Comparison of ENCODE assay signal across 9 cellular contexts in the genomic region with DNA sequence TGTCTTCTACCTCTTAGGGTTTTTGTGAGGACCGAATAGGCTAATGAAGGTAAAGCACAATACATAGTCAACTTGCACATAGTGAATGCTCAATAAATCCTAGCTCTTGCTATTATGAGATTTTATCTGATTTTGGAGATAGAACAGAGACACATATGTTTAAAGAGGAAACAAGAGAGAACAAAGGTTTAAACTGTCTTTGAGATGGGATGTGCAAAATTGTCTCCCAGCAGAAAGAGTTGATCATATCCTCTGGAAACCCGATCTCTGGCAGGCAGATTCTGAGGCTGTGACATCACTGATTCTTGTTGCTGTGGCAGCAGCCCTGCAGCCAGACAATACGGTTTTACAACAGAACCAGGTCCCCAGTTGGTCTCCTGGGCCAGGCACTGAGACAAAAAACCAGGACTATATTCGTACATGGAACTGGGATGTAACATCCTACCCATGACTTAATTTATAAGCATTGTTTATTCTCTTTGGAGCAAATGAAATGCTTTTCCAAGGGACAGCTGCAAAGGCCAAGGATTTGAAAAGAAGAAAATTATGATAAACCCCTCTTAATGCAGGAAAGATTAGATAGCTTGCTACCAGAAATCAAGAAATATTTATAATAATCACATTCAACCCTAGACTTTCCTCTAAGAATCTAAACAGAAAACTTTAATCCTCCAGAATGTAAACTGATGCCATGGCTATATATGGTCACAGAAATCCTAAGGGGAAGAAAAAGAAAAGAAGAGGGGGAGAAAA.
DNase-seq lines count a peak whose midpoint lies in the region; ATAC-seq and TF ChIP-seq lines count a peak whose summit lies in the region.
"Had no signal": no experiment of that assay in that cellular context is flagged by ENCODE, and none has a peak within 500 bp of the region (broad histone marks: within the 10 kb centered on the region; RNA-seq: fewer than 3 reads in every experiment).

No MANE protein-coding gene starts in this region.

- H3K27me3 ChIP-seq in GM23248 (replicated peaks; ENCODE audit: insufficient read depth) (no peaks in the 10 kb centered on the region), RWPE2 (ENCODE audit: insufficient read depth, poor library complexity, severe bottlenecking) (no peaks in the 10 kb centered on the region), foreskin keratinocyte (no peaks in the 10 kb centered on the region), trophoblast cell (ENCODE audit: insufficient read depth, low read length) (no peaks in the 10 kb centered on the region)

- no peak overlapping the region for H4K8ac ChIP-seq in trophoblast cell (ENCODE audit: low read depth, low read length)

- H4K91ac ChIP-seq in trophoblast cell (ENCODE audit: low read depth, low read length), result no peak overlapping the region

- no peak overlapping the region for H3K14ac ChIP-seq in trophoblast cell (ENCODE audit: low read length)

- H2BK120ac ChIP-seq in trophoblast cell (ENCODE audit: insufficient read depth, low read length, poor library complexity), result no peak overlapping the region

- WGBS in GM23248 (ENCODE audit: low coverage in 1 of 2, low lambda C conversion rate in 2 of 2, missing lambda C conversion rate in 2 of 2), 2 experiments, result 25 to 27% methylated on average over 4 of the region's 4 CpGs
- no CpG with 5 or more reads among the region's 4 CpGs for WGBS in trophoblast cell (ENCODE audit: extremely low coverage, insufficient coverage, insufficient read length)

- in situ Hi-C loops in GM23248 (cut with MboI), result no loop called here

- no peak overlapping the region for H2BK12ac ChIP-seq in trophoblast cell (ENCODE audit: low read length)

- ATAC-seq in RWPE2 (ENCODE audit: low read depth) (peak; percentile 75), foreskin keratinocyte (peak; percentile 63)

- H3K4me3 ChIP-seq in GM23248 (0 out of 2 replicates have a peak overlapping the region, but pooled peaks have one; percentile 8), RWPE2 (ENCODE audit: severe bottlenecking) (no peak overlapping the region), trophoblast cell (ENCODE audit: low read depth, low read length) (no peak overlapping the region)

- H3K18ac ChIP-seq in trophoblast cell (ENCODE audit: low read length), result no peak overlapping the region

- no peak overlapping the region for H4K12ac ChIP-seq in trophoblast cell (ENCODE audit: low read depth, low read length)

- H3K36me3 ChIP-seq in GM23248 (ENCODE audit: low read depth) (no peaks in the 10 kb centered on the region), RWPE2 (ENCODE audit: low read depth) (no peaks in the 10 kb centered on the region), trophoblast cell (ENCODE audit: control insufficient read depth in 1 of 2, insufficient read depth in 2 of 2, low read length in 2 of 2) (no peaks in the 10 kb centered on the region)

- no peak overlapping the region for H2AK5ac ChIP-seq in trophoblast cell (ENCODE audit: low read length)

- peaks cover 12% of the 10 kb centered on the region for H3K79me1 ChIP-seq in trophoblast cell (ENCODE audit: low read length)

- no peak overlapping the region for H3K4ac ChIP-seq in trophoblast cell (ENCODE audit: low read depth, low read length)

- H3K4me2 ChIP-seq in GM23248 (ENCODE audit: unreplicated experiment) (peak overlapping the region; percentile 36), trophoblast cell (ENCODE audit: low read length) (no peak overlapping the region)

- TF ChIP-seq CTCF in RWPE2 (IDR thresholded peaks at IDR 0.05; ENCODE audit: poor library complexity, severe bottlenecking) (no peak), foreskin keratinocyte (conservative IDR thresholded peaks at IDR 0.05) (no peak)

- 0 out of 2 replicates have a peak overlapping the region, but pooled peaks have one; percentile 4 for H2AFZ ChIP-seq in GM23248
- H2AFZ ChIP-seq in trophoblast cell (ENCODE audit: insufficient read depth, low read length, poor library complexity), result no peak overlapping the region

- DNase-seq in GM23248 (peak; percentile 91), RWPE2 (ENCODE audit: low spot score) (no peak), foreskin keratinocyte (peak in 1 of 2 donors; percentile 39), trophoblast cell (peak in 1 of 2 donors; percentile 29), NCI-H2171 treated with DMSO at 0.1 percent for 48 hours (lab: John Stamatoyannopoulos, UW) (no peak), DMS79 (lab: John Stamatoyannopoulos, UW) (no peak), SW 1271 (lab: John Stamatoyannopoulos, UW) (no peak)
- no peak for DNase-seq in effector CD4-positive, alpha-beta T cell
- DNase-seq: activated CD4-positive, alpha-beta T cell treated with anti-CD3 and anti-CD28 coated beads for 48 hours had no signal

- H3K4me1 ChIP-seq in GM23248 (ENCODE audit: insufficient read depth), result peaks cover 44% of the 10 kb centered on the region
- H3K4me1 ChIP-seq in RWPE2 (ENCODE audit: insufficient read depth, poor library complexity, severe bottlenecking), result peaks cover 22% of the 10 kb centered on the region
- peaks cover 19% of the 10 kb centered on the region for H3K4me1 ChIP-seq in foreskin keratinocyte
- peaks cover 2 to 4% of the 10 kb centered on the region in 2 experiments for H3K4me1 ChIP-seq in trophoblast cell (ENCODE audit: control insufficient read depth in 1 of 2, insufficient read depth in 2 of 2, low read length in 2 of 2)

- no peaks in the 10 kb centered on the region for H3K9me3 ChIP-seq in GM23248 (ENCODE audit: low read depth)
- H3K9me3 ChIP-seq in RWPE2 (ENCODE audit: severe bottlenecking), result no peaks in the 10 kb centered on the region
- H3K9me3 ChIP-seq in trophoblast cell (ENCODE audit: insufficient read depth, low read depth, low read length), result no peaks in the 10 kb centered on the region

- H4K20me1 ChIP-seq in GM23248 (ENCODE audit: insufficient read depth), result no peaks in the 10 kb centered on the region

- no peak overlapping the region for H2BK5ac ChIP-seq in trophoblast cell (ENCODE audit: low read depth, low read length, poor library complexity)

- H3K9ac ChIP-seq in GM23248, result peak overlapping the region; percentile 69
- no peak overlapping the region for H3K9ac ChIP-seq in trophoblast cell (ENCODE audit: low read length)

- H3F3A ChIP-seq in GM23248 (ENCODE audit: insufficient read depth), result peaks cover 39% of the 10 kb centered on the region

- H3K79me2 ChIP-seq in GM23248 (ENCODE audit: insufficient read depth) (peaks cover 60% of the 10 kb centered on the region), trophoblast cell (ENCODE audit: control insufficient read depth, insufficient read depth, low read length, poor library complexity) (no peaks in the 10 kb centered on the region)

- peak overlapping the region; percentile 87 for H3K27ac ChIP-seq in GM23248
- H3K27ac ChIP-seq in RWPE2 (ENCODE audit: poor library complexity, severe bottlenecking), result peak overlapping the region; percentile 24
- no peak overlapping the region for H3K27ac ChIP-seq in foreskin keratinocyte
- H3K27ac ChIP-seq in trophoblast cell (ENCODE audit: low read depth, low read length), result peak overlapping the region; percentile 91

- H3K9me2 ChIP-seq in GM23248 (ENCODE audit: insufficient read depth), result no peaks in the 10 kb centered on the region

- H3K23ac ChIP-seq in trophoblast cell (ENCODE audit: low read length), result no peak overlapping the region
